Comparison of ENCODE assay signal across 19 cellular contexts in genomic region chr7:87541648-87542047, GRCh38. TPM values are rescaled to one million over a fixed set of nuclear protein-coding genes. Genes with fewer than 3 reads are reported as not detected.
DNase-seq lines count a peak whose midpoint lies in the region; ATAC-seq, FAIRE-seq and TF ChIP-seq lines count a peak whose summit lies in the region.
"Had no signal": no experiment of that assay in that cellular context is flagged by ENCODE, and none has a peak within 500 bp of the region (broad histone marks: within the 10 kb centered on the region; RNA-seq: fewer than 3 reads in every experiment).

No MANE protein-coding gene starts in this region.

- H3K9me3 Mint-ChIP-seq in activated CD4-positive, alpha-beta T cell treated with anti-CD3 and anti-CD28 coated beads, Interleukin-2, amount 10 ng/mL, durations not matched to agents 24 days and 14 days: no peaks in the 10 kb centered on the region
- H3K9me3 Mint-ChIP-seq in activated CD4-positive, alpha-beta T cell treated with anti-CD3 and anti-CD28 coated beads for 36 hours (ENCODE audit: low read depth): no peaks in the 10 kb centered on the region
- H3K9me3 Mint-ChIP-seq: CD4-positive, alpha-beta memory T cell had no signal

- no peak overlapping the region for H3K27ac ChIP-seq in H1 (ENCODE audit: low read depth, low read length)
- H3K27ac ChIP-seq: 22Rv1, A549, BLaER1, HL-60 had no signal

- no peak for TF ChIP-seq RAD21 in H1 (IDR thresholded peaks at IDR 0.05 in 1 of 2, conservative IDR thresholded peaks at IDR 0.05 in 1 of 2; ENCODE audit: low read depth in 2 of 2, low read length in 2 of 2)

- H3K4me2 ChIP-seq in H1 (ENCODE audit: insufficient read depth in 1 of 2, low read depth in 2 of 2, low read length in 2 of 2): no peak overlapping the region
- H3K4me2 ChIP-seq: A549, BLaER1 had no signal

- H3K9me3 ChIP-seq in H1 (ENCODE audit: insufficient read depth in 2 of 2, low read depth in 1 of 2, low read length in 1 of 2): no peaks in the 10 kb centered on the region
- H3K9me3 ChIP-seq: A549, BLaER1, HAP-1 had no signal

- H4K20me1 ChIP-seq in H1 (replicated peaks in 1 of 2; ENCODE audit: control insufficient read depth in 1 of 2, insufficient read depth in 2 of 2, low read length in 2 of 2): no peaks in the 10 kb centered on the region
- H4K20me1 ChIP-seq: BLaER1 had no signal

- no peak overlapping the region for H2BK5ac ChIP-seq in H1 (ENCODE audit: low read depth, low read length)

- H3K4me1 Mint-ChIP-seq in activated CD4-positive, alpha-beta T cell treated with anti-CD3 and anti-CD28 coated beads, Interleukin-2, amount 10 ng/mL, durations not matched to agents 24 days and 14 days: no peaks in the 10 kb centered on the region
- H3K4me1 Mint-ChIP-seq in activated CD4-positive, alpha-beta T cell treated with anti-CD3 and anti-CD28 coated beads for 36 hours: no peaks in the 10 kb centered on the region
- H3K4me1 Mint-ChIP-seq: CD14-positive monocyte; CD4-positive, alpha-beta memory T cell had no signal

- H2AK5ac ChIP-seq in H1 (ENCODE audit: low read depth, low read length): no peak overlapping the region

- H2BK15ac ChIP-seq in H1 (ENCODE audit: low read length): no peak overlapping the region

- intact Hi-C loops in activated CD4-positive, alpha-beta T cell treated with anti-CD3 and anti-CD28 coated beads, Interleukin-2, amount 10 ng/mL, durations not matched to agents 24 days and 14 days (cut with micrococcal nuclease): no loop called here
- intact Hi-C loops in activated CD4-positive, alpha-beta T cell treated with anti-CD3 and anti-CD28 coated beads for 36 hours (cut with DNase I, micrococcal nuclease): no loop called here

- no peak overlapping the region for H3K23ac ChIP-seq in H1 (ENCODE audit: insufficient read length)

- no peaks in the 10 kb centered on the region for H3K27me3 Mint-ChIP-seq in activated CD4-positive, alpha-beta T cell treated with anti-CD3 and anti-CD28 coated beads, Interleukin-2, amount 10 ng/mL, durations not matched to agents 24 days and 14 days
- no peaks in the 10 kb centered on the region for H3K27me3 Mint-ChIP-seq in activated CD4-positive, alpha-beta T cell treated with anti-CD3 and anti-CD28 coated beads for 36 hours

- H3K18ac ChIP-seq in H1 (ENCODE audit: extremely low read depth, low read length): no peak overlapping the region

- no peaks in the 10 kb centered on the region for H3K27me3 ChIP-seq in H1 (replicated peaks in 1 of 4; ENCODE audit: control insufficient read depth in 3 of 4, extremely low read depth in 1 of 4, insufficient read depth in 3 of 4, low read length in 3 of 4)
- H3K27me3 ChIP-seq: BLaER1 had no signal

- H3K27ac Mint-ChIP-seq in activated CD4-positive, alpha-beta T cell treated with anti-CD3 and anti-CD28 coated beads, Interleukin-2, amount 10 ng/mL, durations not matched to agents 24 days and 14 days: no peak overlapping the region
- no peak overlapping the region for H3K27ac Mint-ChIP-seq in activated CD4-positive, alpha-beta T cell treated with anti-CD3 and anti-CD28 coated beads for 36 hours
- H3K27ac Mint-ChIP-seq: CD14-positive monocyte; CD4-positive, alpha-beta memory T cell had no signal

- ATAC-seq in activated CD4-positive, alpha-beta T cell treated with anti-CD3 and anti-CD28 coated beads for 36 hours: no peak
- ATAC-seq: A549, K562 had no signal

- H3K36me3 ChIP-seq in H1 (ENCODE audit: control insufficient read depth in 2 of 4, insufficient read depth in 4 of 4, low read length in 3 of 4): no peaks in the 10 kb centered on the region
- H3K36me3 ChIP-seq: BLaER1, HAP-1 had no signal

- H4K91ac ChIP-seq in H1 (replicated peaks; ENCODE audit: insufficient read length, low read length): no peak overlapping the region

- no peak overlapping the region for H3K4me3 Mint-ChIP-seq in activated CD4-positive, alpha-beta T cell treated with anti-CD3 and anti-CD28 coated beads, Interleukin-2, amount 10 ng/mL, durations not matched to agents 24 days and 14 days
- no peak overlapping the region for H3K4me3 Mint-ChIP-seq in activated CD4-positive, alpha-beta T cell treated with anti-CD3 and anti-CD28 coated beads for 36 hours
- H3K4me3 Mint-ChIP-seq: CD14-positive monocyte; CD4-positive, alpha-beta memory T cell had no signal

- no peaks in the 10 kb centered on the region for H3K23me2 ChIP-seq in H1 (ENCODE audit: low read depth, low read length)

- no peak overlapping the region for H3K56ac ChIP-seq in H1 (replicated peaks; ENCODE audit: insufficient read length, low read depth, low read length)

- 91% methylated on average over 1 of the region's 1 CpG; no CpG with 5 or more reads in 1 of the 2 experiments for WGBS in H1 (ENCODE audit: extremely low coverage in 1 of 2, insufficient coverage in 1 of 2, insufficient read length in 1 of 2, insufficient replicate concordance in 2 of 2, low coverage in 1 of 2, low lambda C conversion rate in 2 of 2, missing lambda C conversion rate in 1 of 2), 2 experiments

- no peak overlapping the region for H2BK20ac ChIP-seq in H1 (ENCODE audit: low read length)

- peak overlapping the region; percentile 38; the same call in 1 of the 2 replicates for H2AFZ ChIP-seq in H1 (ENCODE audit: low read length)

- TF ChIP-seq POLR2A in H1 (IDR thresholded peaks at IDR 0.05; ENCODE audit: control extremely low read depth in 1 of 2, low read depth in 2 of 2, low read length in 2 of 2): no peak

- H3K4ac ChIP-seq in H1 (replicated peaks; ENCODE audit: insufficient read length, low read depth, low read length): no peak overlapping the region

- no peak for FAIRE-seq in H1 (lab: Jason Lieb, UNC)
- FAIRE-seq: A549, GM12892, K562 had no signal

- H2BK12ac ChIP-seq in H1 (ENCODE audit: low read depth, low read length): no peak overlapping the region

- H2BK120ac ChIP-seq in H1 (replicated peaks; ENCODE audit: low read depth, low read length): no peak overlapping the region

- POLR2A ChIA-PET in activated CD4-positive, alpha-beta T cell treated with anti-CD3 and anti-CD28 coated beads for 36 hours (lab: Charles Lee): no interaction called here
- POLR2A ChIA-PET in H1 (lab: Charles Lee; ENCODE audit: partially characterized antibody): no interaction called here

- no peaks in the 10 kb centered on the region for H3K4me1 ChIP-seq in H1 (replicated peaks in 1 of 4; ENCODE audit: control insufficient read depth in 3 of 4, insufficient read depth in 4 of 4, low read length in 3 of 4)
- H3K4me1 ChIP-seq: A549, BLaER1, HAP-1 had no signal

- no peak for TF ChIP-seq CTCF in H1 (IDR thresholded peaks at IDR 0.05; ENCODE audit: control extremely low read depth in 1 of 3, insufficient read depth in 1 of 3, low read depth in 1 of 3, low read length in 3 of 3)

- peak; percentile 24 for DNase-seq in activated CD4-positive, alpha-beta T cell treated with anti-CD3 and anti-CD28 coated beads, Interleukin-2, amount 10 ng/mL, durations not matched to agents 24 days and 14 days
- no peak for DNase-seq in activated CD4-positive, alpha-beta T cell treated with anti-CD3 and anti-CD28 coated beads for 36 hours
- DNase-seq in OCI-M1 (lab: John Stamatoyannopoulos, UW) (peak; percentile 21), H1 (ENCODE audit: low read depth in 1 of 2, low spot score in 2 of 2) (no peak), renal cortical epithelial cell (ENCODE audit: low read depth) (peak; percentile 6), DMS153 (lab: John Stamatoyannopoulos, UW) (no peak), NCI-H2029 (lab: John Stamatoyannopoulos, UW) (no peak)
- no peak for DNase-seq in stimulated activated CD4-positive, alpha-beta T cell treated with anti-CD3 and anti-CD28 coated beads, Interleukin-4, amount 100 ng/mL, for 4 hours
- DNase-seq: CD4-positive, alpha-beta memory T cell; DMS79 treated with DMSO at 0.1 percent for 48 hours; IMR-90 had no signal

- no peak overlapping the region for H4K5ac ChIP-seq in H1 (ENCODE audit: insufficient read length, low read depth, low read length)

- H3K36me3 Mint-ChIP-seq in activated CD4-positive, alpha-beta T cell treated with anti-CD3 and anti-CD28 coated beads, Interleukin-2, amount 10 ng/mL, durations not matched to agents 24 days and 14 days (ENCODE audit: low read depth): no peaks in the 10 kb centered on the region
- peaks cover 10% of the 10 kb centered on the region for H3K36me3 Mint-ChIP-seq in activated CD4-positive, alpha-beta T cell treated with anti-CD3 and anti-CD28 coated beads for 36 hours (ENCODE audit: low read depth)
- H3K36me3 Mint-ChIP-seq: CD14-positive monocyte had no signal

- H4K8ac ChIP-seq in H1 (ENCODE audit: extremely low read depth, insufficient read depth, low read length): no peak overlapping the region

- no peak for TF ChIP-seq EP300 in H1 (IDR thresholded peaks at IDR 0.05; ENCODE audit: borderline replicate concordance in 1 of 2, low read depth in 2 of 2, low read length in 2 of 2)

- CTCF ChIA-PET in activated CD4-positive, alpha-beta T cell treated with anti-CD3 and anti-CD28 coated beads for 36 hours (lab: Charles Lee): interaction anchor here (0.6 to 0.8 kb wide), 2 partner anchors 18 to 92 kb away, joined by 3 to 4 read pairs; no protein-coding TSS in a partner anchor
- CTCF ChIA-PET in H1 (lab: Charles Lee; ENCODE audit: partially characterized antibody): no interaction called here

- no peak overlapping the region for H3K14ac ChIP-seq in H1 (ENCODE audit: insufficient read length)

- H3K79me1 ChIP-seq in H1 (ENCODE audit: low read depth, low read length): no peaks in the 10 kb centered on the region

- H3K9ac ChIP-seq in H1 (replicated peaks in 1 of 4; ENCODE audit: extremely low read depth in 1 of 4, low read depth in 3 of 4, low read length in 3 of 4): no peak overlapping the region
- H3K9ac ChIP-seq: BLaER1 had no signal

- no peaks in the 10 kb centered on the region for H3K79me2 ChIP-seq in H1 (ENCODE audit: control insufficient read depth in 1 of 2, insufficient read depth in 2 of 2, low read length in 2 of 2)

- no peak overlapping the region for H3K4me3 ChIP-seq in H1 (ENCODE audit: extremely low read depth in 1 of 4, insufficient read depth in 2 of 4, low read depth in 3 of 4, low read length in 4 of 4)
- H3K4me3 ChIP-seq: A549, BLaER1, HAP-1, K562 had no signal

TF ChIP-seq in H1, 55 proteins besides CTCF, POLR2A, EP300 and RAD21 (continues in another document):
- no peak for TF ChIP-seq SRF (IDR thresholded peaks at IDR 0.05; ENCODE audit: low read depth, low read length)

RNA-seq across cellular contexts. Expression of gene ABCB1, which starts 59.0 kb away (rescaled TPM):
- total RNA-seq in activated CD4-positive, alpha-beta T cell treated with anti-CD3 and anti-CD28 coated beads, Interleukin-2, amount 10 ng/mL, durations not matched to agents 24 days and 14 days: 1.4 and 2.2 TPM in 2 replicates
- total RNA-seq in activated CD4-positive, alpha-beta T cell treated with anti-CD3 and anti-CD28 coated beads for 36 hours: 1 to 10 TPM; 4.5 to 4.9 TPM
- 0.88 and 1.2 TPM in 2 replicates for total RNA-seq in H1 (2021; fragmentation: NEBNext Ultra II Directional; extraction: Animal tissue kit (Norgen Biotek cat#: 25700))
- polyA plus RNA-seq in H1 (2011; rRNA removed): 0.30 and 0.51 TPM in 2 replicates
- polyA plus RNA-seq in H1 (2011; cell fraction: cytosol; rRNA removed): 0.54 TPM
- polyA plus RNA-seq in H1 (2011; cell fraction: nucleus; rRNA removed): 1.4 TPM
- 0.59 to 1.2 TPM (median 0.97 TPM) in 4 replicates for polyA plus RNA-seq in H1 (2012, experiment 1 of 2)
- 0.16 TPM for polyA plus RNA-seq in H1 (2012, experiment 2 of 2)
- polyA plus RNA-seq in H1 (2013, experiment 1 of 2): 0.85 TPM
- polyA plus RNA-seq in H1 (2013, experiment 2 of 2): 1.1 TPM
- polyA minus RNA-seq in H1 (2011; rRNA and poly(A)+ RNA removed): 2.7 and 3.5 TPM in 2 replicates
- not detected for polyA minus RNA-seq in H1 (2011; cell fraction: cytosol; rRNA and poly(A)+ RNA removed)
- polyA minus RNA-seq in H1 (2011; cell fraction: nucleus; rRNA and poly(A)+ RNA removed): 3.4 TPM
- total RNA-seq in renal cortical epithelial cell: 60.6 and 723 TPM in 2 replicates

Comparison
In these comparisons a context has a peak if more than half of its experiments do, and no peak if none do; other contexts are left out.
1. DNase-seq: peak in activated CD4-positive, alpha-beta T cell treated with anti-CD3 and anti-CD28 coated beads, Interleukin-2, amount 10 ng/mL, durations not matched to agents 24 days and 14 days (single experiment), OCI-M1 (single experiment) and renal cortical epithelial cell (single experiment); none in activated CD4-positive, alpha-beta T cell treated with anti-CD3 and anti-CD28 coated beads for 36 hours (single experiment), H1 (0 of 2), DMS153 (single experiment), NCI-H2029 (single experiment) and stimulated activated CD4-positive, alpha-beta T cell treated with anti-CD3 and anti-CD28 coated beads, Interleukin-4, amount 100 ng/mL, for 4 hours (0 of 2).
2. RNA of gene ABCB1, which starts 59.0 kb away (total RNA-seq): 60.6 to 723 TPM in renal cortical epithelial cell; 4.5 to 4.9 TPM in activated CD4-positive, alpha-beta T cell treated with anti-CD3 and anti-CD28 coated beads for 36 hours, 1.4 to 2.2 TPM in activated CD4-positive, alpha-beta T cell treated with anti-CD3 and anti-CD28 coated beads, Interleukin-2, amount 10 ng/mL, durations not matched to agents 24 days and 14 days and 0.88 to 1.2 TPM in H1; every median in the first group is over 10 times any median in the second.